In genomic region chr17:40309031-40309937, GRCh38 we compare ENCODE assay signal across 8 cellular contexts. TPM values are rescaled to one million over a fixed set of nuclear protein-coding genes. Genes with fewer than 3 reads are reported as not detected.
DNase-seq lines count a peak whose midpoint lies in the region; ATAC-seq and TF ChIP-seq lines count a peak whose summit lies in the region.

Gene RARA, plus strand, starts transcription at chr17:40309180. Its CDS starts 22,039 bp downstream, at chr17:40331219.

- H3K4me1 ChIP-seq in gastroesophageal sphincter (peaks cover 19 to 85% (median 69%) of the 10 kb centered on the region in 3 donors), neuronal stem cell (ENCODE audit: control insufficient read depth in 2 of 2, insufficient read depth in 1 of 2, low read depth in 1 of 2, low read length in 2 of 2) (peaks cover 20 to 27% of the 10 kb centered on the region in 2 donors)

- H4K91ac ChIP-seq in neuronal stem cell (ENCODE audit: low read depth, low read length, poor library complexity) = no peak within 1 kb of the TSS

- H2BK15ac ChIP-seq in neuronal stem cell (ENCODE audit: low read length) = no peak within 1 kb of the TSS

- peak within 1 kb of the TSS; percentile 84 for H3K9ac ChIP-seq in neuronal stem cell (ENCODE audit: low read depth, low read length, poor library complexity)

- H2BK120ac ChIP-seq in neuronal stem cell (ENCODE audit: low read depth, low read length) = no peak within 1 kb of the TSS

- no peak within 1 kb of the TSS for H2BK5ac ChIP-seq in neuronal stem cell (ENCODE audit: low read length)

- peak within 1 kb of the TSS; percentile 72 for H3K4me2 ChIP-seq in neuronal stem cell (ENCODE audit: insufficient read depth, low read length, poor library complexity, severe bottlenecking)

- H3K9me3 Mint-ChIP-seq in CD14-positive monocyte = no peaks in the 10 kb centered on the region
- H3K9me3 Mint-ChIP-seq in activated CD8-positive, alpha-beta T cell treated with anti-CD3 and anti-CD28 coated beads, Interleukin-2, amount 10 ng/mL, durations not matched to agents 7 days and 5 days (ENCODE audit: insufficient read depth) = no peaks in the 10 kb centered on the region

- no peak for DNase-seq in CD14-positive monocyte (ENCODE audit: low spot score)
- DNase-seq in HL-60 (ENCODE audit: low read depth in 1 of 2, low spot score in 1 of 2) = peak in 1 of 2 experiments; percentile 45
- no peak for DNase-seq in activated CD8-positive, alpha-beta T cell treated with anti-CD3 and anti-CD28 coated beads, Interleukin-2, amount 10 ng/mL, durations not matched to agents 7 days and 5 days
- DNase-seq in neuronal stem cell (ENCODE audit: low spot score) = no peak
- DNase-seq in kidney glomerular epithelial cell (lab: John Stamatoyannopoulos, UW) = no peak
- DNase-seq in central memory CD4-positive, alpha-beta T cell = no peak

- H2AK5ac ChIP-seq in neuronal stem cell (ENCODE audit: low read depth, low read length) = no peak within 1 kb of the TSS

- CTCF ChIA-PET in activated CD8-positive, alpha-beta T cell treated with anti-CD3 and anti-CD28 coated beads, Interleukin-2, amount 10 ng/mL, durations not matched to agents 7 days and 5 days (lab: Charles Lee) = interaction anchor here (0.7 to 13.1 kb wide), 14 partner anchors 7 to 117 kb away, joined by 3 to 304 read pairs (median 3); partner anchors contain the start of gene TOP2A

- ATAC-seq in activated CD8-positive, alpha-beta T cell treated with anti-CD3 and anti-CD28 coated beads, Interleukin-2, amount 10 ng/mL, durations not matched to agents 7 days and 5 days = peak; percentile 24
- peak; percentile 50 for ATAC-seq in gastroesophageal sphincter
- no peak for ATAC-seq in HG03457 (IDR thresholded peaks at IDR 0.05; ENCODE audit: unreplicated experiment)

- H3K9me3 ChIP-seq in gastroesophageal sphincter = no peaks in the 10 kb centered on the region
- no peaks in the 10 kb centered on the region for H3K9me3 ChIP-seq in neuronal stem cell (replicated peaks in 1 of 2; ENCODE audit: control insufficient read depth in 2 of 2, insufficient read depth in 1 of 2, low read depth in 1 of 2, low read length in 2 of 2)

- no peak within 1 kb of the TSS for H3K4ac ChIP-seq in neuronal stem cell (ENCODE audit: low read length)

- H3K36me3 ChIP-seq in gastroesophageal sphincter (no peaks in the 10 kb centered on the region), neuronal stem cell (replicated peaks in 1 of 2; ENCODE audit: control insufficient read depth in 2 of 2, insufficient read depth in 2 of 2, low read length in 2 of 2) (peaks cover 0 to 5% of the 10 kb centered on the region in 2 donors)

- peak within 1 kb of the TSS in 2 of 7 donors; percentile 49 to 89 for H3K27ac Mint-ChIP-seq in CD14-positive monocyte
- peak within 1 kb of the TSS; percentile 30 for H3K27ac Mint-ChIP-seq in activated CD8-positive, alpha-beta T cell treated with anti-CD3 and anti-CD28 coated beads, Interleukin-2, amount 10 ng/mL, durations not matched to agents 7 days and 5 days

- no peak within 1 kb of the TSS for H2BK12ac ChIP-seq in neuronal stem cell (ENCODE audit: low read length)

- H3K4me1 Mint-ChIP-seq in CD14-positive monocyte = peaks cover 2% of the 10 kb centered on the region
- H3K4me1 Mint-ChIP-seq in activated CD8-positive, alpha-beta T cell treated with anti-CD3 and anti-CD28 coated beads, Interleukin-2, amount 10 ng/mL, durations not matched to agents 7 days and 5 days (ENCODE audit: low read depth) = peaks cover 5% of the 10 kb centered on the region

- no peak for TF ChIP-seq POLR2A in gastroesophageal sphincter (IDR thresholded peaks at IDR 0.05)

- H2AFZ ChIP-seq in neuronal stem cell (ENCODE audit: low read length) = peak within 1 kb of the TSS; percentile 89

- H3K23ac ChIP-seq in neuronal stem cell (ENCODE audit: low read depth, low read length, poor library complexity) = no peak within 1 kb of the TSS

- no peak within 1 kb of the TSS for H3K4me3 Mint-ChIP-seq in CD14-positive monocyte
- H3K4me3 Mint-ChIP-seq in activated CD8-positive, alpha-beta T cell treated with anti-CD3 and anti-CD28 coated beads, Interleukin-2, amount 10 ng/mL, durations not matched to agents 7 days and 5 days = no peak within 1 kb of the TSS

- H3K14ac ChIP-seq in neuronal stem cell (ENCODE audit: low read length) = no peak within 1 kb of the TSS

- H3K4me3 ChIP-seq in HL-60 (replicated peaks; ENCODE audit: insufficient read depth, low read length) (no peak within 1 kb of the TSS), gastroesophageal sphincter (peak within 1 kb of the TSS; percentile 23 to 55), neuronal stem cell (ENCODE audit: low read length in 2 of 2) (peak within 1 kb of the TSS; percentile 42 to 82)

- no peak within 1 kb of the TSS for H4K8ac ChIP-seq in neuronal stem cell (ENCODE audit: low read depth, low read length)

- H3K27ac ChIP-seq in HL-60 (replicated peaks) (peak within 1 kb of the TSS; percentile 34), gastroesophageal sphincter (peak within 1 kb of the TSS in 3 of 4 donors; percentile 83 to 97 (median 91)), neuronal stem cell (replicated peaks; ENCODE audit: low read length) (no peak within 1 kb of the TSS)

- no peaks in the 10 kb centered on the region for H3K27me3 ChIP-seq in HL-60 (ENCODE audit: insufficient read depth, poor library complexity, severe bottlenecking)
- H3K27me3 ChIP-seq in gastroesophageal sphincter = no peaks in the 10 kb centered on the region
- no peaks in the 10 kb centered on the region for H3K27me3 ChIP-seq in neuronal stem cell (ENCODE audit: control insufficient read depth in 3 of 3, insufficient read depth in 3 of 3, low read depth in 1 of 3, low read length in 3 of 3)

- 0% methylated on average over 14 of the region's 20 CpGs; no CpG with 5 or more reads in 1 of the 2 donors for WGBS in gastroesophageal sphincter (ENCODE audit: low coverage in 1 of 2), 2 donors
- no CpG with 5 or more reads among the region's 20 CpGs for WGBS in neuronal stem cell (ENCODE audit: extremely low coverage in 2 of 2, insufficient read length in 2 of 2, insufficient replicate concordance in 1 of 2), 2 donors

- H3K18ac ChIP-seq in neuronal stem cell (ENCODE audit: low read length) = peak within 1 kb of the TSS; percentile 69

- POLR2A ChIA-PET in activated CD8-positive, alpha-beta T cell treated with anti-CD3 and anti-CD28 coated beads, Interleukin-2, amount 10 ng/mL, durations not matched to agents 7 days and 5 days (lab: Charles Lee) = interaction anchor here (1.0 to 1.8 kb wide), 4 partner anchors 10 to 91 kb away, joined by 4 to 16 read pairs (median 8); no protein-coding TSS in a partner anchor

- TF ChIP-seq CTCF in CD14-positive monocyte (IDR thresholded peaks at IDR 0.05) (no peak), HL-60 (IDR thresholded peaks at IDR 0.05; ENCODE audit: insufficient read depth, low read length) (no peak), gastroesophageal sphincter (IDR thresholded peaks at IDR 0.05) (no peak)

- intact Hi-C loops in CD14-positive monocyte (cut with micrococcal nuclease) = loop anchor here (5.0 to 10.0 kb wide), 2 partner anchors 33 to 226 kb away; no protein-coding TSS in a partner anchor

- peaks cover 0 to 8% (median 5%) of the 10 kb centered on the region in 3 donors for H3K27me3 Mint-ChIP-seq in CD14-positive monocyte (ENCODE audit: low read depth in 3 of 3)
- H3K27me3 Mint-ChIP-seq in activated CD8-positive, alpha-beta T cell treated with anti-CD3 and anti-CD28 coated beads, Interleukin-2, amount 10 ng/mL, durations not matched to agents 7 days and 5 days (ENCODE audit: low read depth) = no peaks in the 10 kb centered on the region

- peaks cover 0 to 7% of the 10 kb centered on the region in 2 donors for H3K36me3 Mint-ChIP-seq in CD14-positive monocyte
- peaks cover 18% of the 10 kb centered on the region for H3K36me3 Mint-ChIP-seq in activated CD8-positive, alpha-beta T cell treated with anti-CD3 and anti-CD28 coated beads, Interleukin-2, amount 10 ng/mL, durations not matched to agents 7 days and 5 days (ENCODE audit: low read depth)

- H3K79me1 ChIP-seq in neuronal stem cell (ENCODE audit: low read depth, low read length) = no peaks in the 10 kb centered on the region

- TF ChIP-seq EP300 in gastroesophageal sphincter (IDR thresholded peaks at IDR 0.05) = no peak

RNA-seq across cellular contexts. Expression of gene RARA, which starts in this region (rescaled TPM):
- 10 to 100 TPM; 14.9 to 29.4 TPM for polyA plus RNA-seq in CD14-positive monocyte
- total RNA-seq in activated CD8-positive, alpha-beta T cell treated with anti-CD3 and anti-CD28 coated beads, Interleukin-2, amount 10 ng/mL, durations not matched to agents 7 days and 5 days = 10 to 100 TPM; 61.1 to 63.2 TPM
- 10 to 100 TPM; 18.5 to 41.8 (median 28.5) TPM for total RNA-seq in gastroesophageal sphincter
- 14.9 TPM for polyA plus RNA-seq in neuronal stem cell (2013, experiment 1 of 2)
- 15.3 TPM for polyA plus RNA-seq in neuronal stem cell (2013, experiment 2 of 2)
